ENCODE assay signal across 8 cellular contexts in genomic region chr14:67819563-67820411, GRCh38. TPM values are rescaled to one million over a fixed set of nuclear protein-coding genes. Genes with fewer than 3 reads are reported as not detected.
DNase-seq lines count a peak whose midpoint lies in the region; ATAC-seq, FAIRE-seq and TF ChIP-seq lines count a peak whose summit lies in the region.

Gene RAD51B, plus strand, starts transcription at chr14:67819779.

- no peaks in the 10 kb centered on the region for H3K9me3 ChIP-seq in MG63
- H3K9me3 ChIP-seq in neural cell (ENCODE audit: low read length): no peaks in the 10 kb centered on the region

- H3K27ac Mint-ChIP-seq in stimulated activated naive CD8-positive, alpha-beta T cell treated with anti-CD3 and anti-CD28 coated beads, Interleukin-15, amount 100 ng/mL, for 72 hours: peak within 1 kb of the TSS; percentile 97 to 98

- peak within 1 kb of the TSS; percentile 96 for H2AFZ ChIP-seq in neural cell (ENCODE audit: low read depth, low read length)

- peaks cover 12% of the 10 kb centered on the region for H3K79me2 ChIP-seq in neural cell (replicated peaks; ENCODE audit: insufficient read depth, low read length)

- peak within 1 kb of the TSS; percentile 67 for H3K4me3 ChIP-seq in MG63
- peak within 1 kb of the TSS; percentile 76 to 96 for H3K4me3 ChIP-seq in foreskin fibroblast (ENCODE audit: low read depth in 1 of 2, low read length in 2 of 2)
- H3K4me3 ChIP-seq in neural cell (ENCODE audit: low read length): peak within 1 kb of the TSS; percentile 77

- peak; percentile 86 for DNase-seq in EL
- DNase-seq in H54 (ENCODE audit: insufficient read length, low spot score): peak; percentile 57
- peak; percentile 69 for DNase-seq in MG63
- DNase-seq in SIG-M5 (lab: John Stamatoyannopoulos, UW): peak; percentile 7
- peak; percentile 94 for DNase-seq in activated effector memory CD4-positive, alpha-beta T cell treated with anti-CD3 and anti-CD28 coated beads, Interleukin-2, amount 50 U/mL, for 16 hours
- DNase-seq in foreskin fibroblast: peak; percentile 67 to 91
- DNase-seq in stimulated activated naive CD8-positive, alpha-beta T cell treated with anti-CD3 and anti-CD28 coated beads, Interleukin-15, amount 100 ng/mL, for 72 hours: peak; percentile 77 to 86

- H3K36me3 ChIP-seq in MG63 (no peaks in the 10 kb centered on the region), neural cell (ENCODE audit: insufficient read depth, low read length) (no peaks in the 10 kb centered on the region)

- peak; percentile 14 for TF ChIP-seq RAD21 in neural cell (conservative IDR thresholded peaks at IDR 0.05)

- ATAC-seq in stimulated activated naive CD8-positive, alpha-beta T cell treated with anti-CD3 and anti-CD28 coated beads, Interleukin-15, amount 100 ng/mL, for 72 hours: peak; percentile 87

- TF ChIP-seq POLR2A in H54 (IDR thresholded peaks at IDR 0.05; ENCODE audit: low read depth, low read length): no peak

- peak; percentile 82 for FAIRE-seq in H54 (lab: Jason Lieb, UNC)

- H3K4me2 ChIP-seq in neural cell (ENCODE audit: low read length): peak within 1 kb of the TSS; percentile 77

- H3K9me3 Mint-ChIP-seq in stimulated activated naive CD8-positive, alpha-beta T cell treated with anti-CD3 and anti-CD28 coated beads, Interleukin-15, amount 100 ng/mL, for 72 hours: no peaks in the 10 kb centered on the region

- H3K27me3 Mint-ChIP-seq in stimulated activated naive CD8-positive, alpha-beta T cell treated with anti-CD3 and anti-CD28 coated beads, Interleukin-15, amount 100 ng/mL, for 72 hours: no peaks in the 10 kb centered on the region

- no peaks in the 10 kb centered on the region for H4K20me1 ChIP-seq in neural cell (ENCODE audit: insufficient read depth)

- peak within 1 kb of the TSS; percentile 97 to 98 for H3K4me3 Mint-ChIP-seq in stimulated activated naive CD8-positive, alpha-beta T cell treated with anti-CD3 and anti-CD28 coated beads, Interleukin-15, amount 100 ng/mL, for 72 hours

- no peaks in the 10 kb centered on the region for H3F3A ChIP-seq in neural cell (ENCODE audit: insufficient read depth, low read length, poor library complexity, severe bottlenecking)

- H3K27ac ChIP-seq in neural cell (ENCODE audit: low read length): no peak within 1 kb of the TSS

- no peaks in the 10 kb centered on the region for H3K9me2 ChIP-seq in neural cell (ENCODE audit: insufficient read depth, low read length)

- TF ChIP-seq CTCF in foreskin fibroblast (IDR thresholded peaks at IDR 0.05; ENCODE audit: low read depth, low read length) (no peak), neural cell (IDR thresholded peaks at IDR 0.05; ENCODE audit: poor library complexity, severe bottlenecking) (no peak)

- H3K9ac ChIP-seq in neural cell (ENCODE audit: low read length): peak within 1 kb of the TSS; percentile 49

- H3K27me3 ChIP-seq in MG63: no peaks in the 10 kb centered on the region
- H3K27me3 ChIP-seq in neural cell (ENCODE audit: insufficient read depth, low read depth, low read length): no peaks in the 10 kb centered on the region

- no peak for TF ChIP-seq EP300 in neural cell (conservative IDR thresholded peaks at IDR 0.05; ENCODE audit: poor library complexity, severe bottlenecking)

- peaks cover 40% of the 10 kb centered on the region for H3K4me1 Mint-ChIP-seq in stimulated activated naive CD8-positive, alpha-beta T cell treated with anti-CD3 and anti-CD28 coated beads, Interleukin-15, amount 100 ng/mL, for 72 hours

TF ChIP-seq in neural cell, 6 proteins besides CTCF, POLR2A, EP300 and RAD21:
- TF ChIP-seq SMC3 (conservative IDR thresholded peaks at IDR 0.05; ENCODE audit: poor library complexity): no peak
- peak; percentile 77 for TF ChIP-seq MXI1 (conservative IDR thresholded peaks at IDR 0.05; ENCODE audit: poor library complexity, severe bottlenecking)

RNA-seq across cellular contexts. Expression of gene RAD51B, which starts in this region (rescaled TPM):
- total RNA-seq in MG63 (2014; rRNA removed; shearing (Covaris generic); ENCODE audit: low replicate concordance): 2.6 and 7.2 TPM in 2 replicates
- polyA plus RNA-seq in neural cell: 0.38 and 3.1 TPM in 2 replicates
- polyA minus RNA-seq in neural cell: 7.5 and 14.0 TPM in 2 replicates

Comparison
In these comparisons a context has a peak if more than half of its experiments do, and no peak if none do; other contexts are left out.
1. DNase-seq: peak in every context shown above with its lines; median percentile 94 in activated effector memory CD4-positive, alpha-beta T cell treated with anti-CD3 and anti-CD28 coated beads, Interleukin-2, amount 50 U/mL, for 16 hours; 86 in EL; 82 in stimulated activated naive CD8-positive, alpha-beta T cell treated with anti-CD3 and anti-CD28 coated beads, Interleukin-15, amount 100 ng/mL, for 72 hours; 79 in foreskin fibroblast; 69 in MG63; 57 in H54; 7 in SIG-M5.